Comparison of ENCODE assay signal across 20 cellular contexts in the genomic region with DNA sequence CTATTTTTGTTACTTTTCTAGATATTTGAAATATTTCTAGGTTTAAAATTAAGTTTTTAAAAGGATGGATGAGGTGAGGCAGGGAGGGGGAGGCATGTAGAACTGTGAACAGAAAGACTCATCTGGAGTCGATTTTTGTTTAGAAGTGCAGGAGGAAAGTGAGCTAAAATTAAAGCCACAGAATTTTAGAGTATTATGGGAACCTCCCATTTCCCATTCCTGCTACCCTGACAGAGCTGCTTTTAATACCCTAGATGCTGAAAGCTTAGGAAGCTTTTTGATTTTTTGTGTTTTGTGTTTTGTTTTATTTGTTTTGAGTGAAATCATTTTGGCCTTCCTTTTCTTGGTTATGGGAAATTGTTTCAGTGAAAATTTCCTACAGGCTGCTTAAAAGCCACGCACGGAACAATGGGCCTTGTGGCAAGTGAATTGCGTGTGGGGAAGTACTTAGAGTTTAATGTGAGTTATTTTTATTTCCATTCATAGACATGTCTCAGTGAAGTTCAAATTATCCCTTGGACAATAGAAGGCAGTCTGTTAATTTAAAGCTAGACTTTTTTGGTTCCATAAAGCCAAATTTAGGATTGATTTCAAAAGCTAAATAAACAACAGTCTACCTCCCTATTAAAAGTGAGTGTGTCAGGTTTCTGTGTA.
DNase-seq lines count a peak whose midpoint lies in the region; ATAC-seq, FAIRE-seq and TF ChIP-seq lines count a peak whose summit lies in the region.
"Had no signal": no experiment of that assay in that cellular context is flagged by ENCODE, and none has a peak within 500 bp of the region (broad histone marks: within the 10 kb centered on the region; RNA-seq: fewer than 3 reads in every experiment).

No MANE protein-coding gene starts in this region.

- H3K9me3 ChIP-seq in HUES6 (ENCODE audit: control insufficient read depth, insufficient read depth, low read depth, low read length) (no peaks in the 10 kb centered on the region), H1 (ENCODE audit: insufficient read depth in 2 of 2, low read depth in 1 of 2, low read length in 1 of 2) (no peaks in the 10 kb centered on the region), aorta (ENCODE audit: control insufficient read depth, low read length) (no peaks in the 10 kb centered on the region)
- H3K9me3 ChIP-seq: esophagus muscularis mucosa, sigmoid colon, thyroid gland had no signal

- no peaks in the 10 kb centered on the region; the same call in 1 of the 2 replicates for H3K23me2 ChIP-seq in H1 (ENCODE audit: low read depth, low read length)

- no peak overlapping the region for H2AK5ac ChIP-seq in H1 (ENCODE audit: low read depth, low read length)

- H4K5ac ChIP-seq in H1 (ENCODE audit: insufficient read length, low read depth, low read length) = no peak overlapping the region

- H3K23ac ChIP-seq in H1 (ENCODE audit: insufficient read length) = no peak overlapping the region

- H2BK20ac ChIP-seq in H1 (ENCODE audit: low read length) = no peak overlapping the region

- no peak overlapping the region for H2BK5ac ChIP-seq in H1 (ENCODE audit: low read depth, low read length)

- no peak overlapping the region for H3K4me3 Mint-ChIP-seq in stimulated activated naive CD8-positive, alpha-beta T cell treated with anti-CD3 and anti-CD28 coated beads, Interleukin-15, amount 100 ng/mL, for 72 hours
- H3K4me3 Mint-ChIP-seq: T-helper 17 cell had no signal

- H2BK120ac ChIP-seq in H1 (replicated peaks; ENCODE audit: low read depth, low read length) = no peak overlapping the region

- intact Hi-C loops in aorta (cut with DNase I) = no loop called here

- TF ChIP-seq CTCF in H1 (IDR thresholded peaks at IDR 0.05; ENCODE audit: control extremely low read depth in 1 of 3, insufficient read depth in 1 of 3, low read depth in 1 of 3, low read length in 3 of 3) = no peak

- no peak overlapping the region for H3K4me3 ChIP-seq in HUES6 (ENCODE audit: low read depth, low read length)
- no peak overlapping the region for H3K4me3 ChIP-seq in H1 (ENCODE audit: extremely low read depth in 1 of 4, insufficient read depth in 2 of 4, low read depth in 3 of 4, low read length in 4 of 4)
- no peak overlapping the region for H3K4me3 ChIP-seq in aorta (ENCODE audit: low read length in 2 of 2)
- H3K4me3 ChIP-seq: dorsolateral prefrontal cortex, esophagus muscularis mucosa, sigmoid colon, thyroid gland had no signal

- no peak for FAIRE-seq in H1 (lab: Jason Lieb, UNC)
- FAIRE-seq: HepG2 had no signal

- peak; percentile 72 for DNase-seq in DMS153 (lab: John Stamatoyannopoulos, UW)
- peak; percentile 54 for DNase-seq in NCI-H345 treated with DMSO at 0.1 percent for 48 hours (lab: John Stamatoyannopoulos, UW; ENCODE audit: unreplicated experiment)
- DNase-seq in H1 (ENCODE audit: low read depth in 1 of 2, low spot score in 2 of 2) = no peak
- no peak for DNase-seq in stimulated activated naive CD8-positive, alpha-beta T cell treated with anti-CD3 and anti-CD28 coated beads, Interleukin-15, amount 100 ng/mL, for 72 hours
- DNase-seq in aorta = no peak
- DNase-seq in NCI-H2196 treated with DMSO at 0.1 percent for 48 hours (lab: John Stamatoyannopoulos, UW; ENCODE audit: unreplicated experiment) = no peak
- no peak for DNase-seq in HPDE6-E6E7 (ENCODE audit: extremely low spot score)
- DNase-seq: activated CD4-positive, alpha-beta T cell treated with anti-CD3 and anti-CD28 coated beads for 4 hours; dorsolateral prefrontal cortex; hippocampal formation; MM.1S; sigmoid colon; T-helper 17 cell; thyroid gland had no signal

- no peak overlapping the region for H3K4me2 ChIP-seq in H1 (ENCODE audit: insufficient read depth in 1 of 2, low read depth in 2 of 2, low read length in 2 of 2)

- H3K27ac ChIP-seq in HUES6 (ENCODE audit: low read depth, low read length) (peak overlapping the region; percentile 22; the same call in 1 of the 2 replicates), H1 (ENCODE audit: low read depth, low read length) (no peak overlapping the region), aorta (ENCODE audit: low read depth in 1 of 2, low read length in 2 of 2) (no peak overlapping the region)
- H3K27ac ChIP-seq: C4-2B, esophagus muscularis mucosa, RWPE1, sigmoid colon had no signal

- CTCF ChIA-PET in H1 (lab: Charles Lee; ENCODE audit: partially characterized antibody) = interaction anchor here (0.9 kb wide), 1 partner anchor 9 kb away, joined by 7 read pairs; no protein-coding TSS in a partner anchor

- 0 out of 2 replicates have a peak overlapping the region, but pooled peaks have one; percentile 20 for H2AFZ ChIP-seq in H1 (ENCODE audit: low read length)

- no peak overlapping the region for H3K14ac ChIP-seq in H1 (ENCODE audit: insufficient read length)

- no peaks in the 10 kb centered on the region for H3K9me3 Mint-ChIP-seq in stimulated activated naive CD8-positive, alpha-beta T cell treated with anti-CD3 and anti-CD28 coated beads, Interleukin-15, amount 100 ng/mL, for 72 hours
- H3K9me3 Mint-ChIP-seq: activated naive CD4-positive, alpha-beta T cell treated with anti-CD3 and anti-CD28 coated beads, Interleukin-2, amount 50 U/mL, for 72 hours had no signal

- WGBS in H1 (ENCODE audit: extremely low coverage in 1 of 2, insufficient coverage in 1 of 2, insufficient read length in 1 of 2, insufficient replicate concordance in 2 of 2, low coverage in 1 of 2, low lambda C conversion rate in 2 of 2, missing lambda C conversion rate in 1 of 2), 2 experiments = 81% methylated on average over 4 of the region's 4 CpGs; no CpG with 5 or more reads in 1 of the 2 experiments
- WGBS in aorta, 2 donors = 76 to 77% methylated on average over 4 of the region's 4 CpGs

- H3K4me1 ChIP-seq in HUES6 (ENCODE audit: control insufficient read depth, insufficient read depth, low read length) (peaks cover 15% of the 10 kb centered on the region; the same call in 1 of the 2 replicates), H1 (replicated peaks in 1 of 4; ENCODE audit: control insufficient read depth in 3 of 4, insufficient read depth in 4 of 4, low read length in 3 of 4) (peaks cover 0 to 17% (median 2%) of the 10 kb centered on the region in 4 experiments; a peak in 1 of 7 replicates), aorta (ENCODE audit: control insufficient read depth in 1 of 2, insufficient read depth in 2 of 2, low read length in 2 of 2) (peaks cover 3 to 11% of the 10 kb centered on the region in 2 donors)

- no peaks in the 10 kb centered on the region for H3K79me1 ChIP-seq in H1 (ENCODE audit: low read depth, low read length)

- no peak overlapping the region for H2BK15ac ChIP-seq in H1 (ENCODE audit: low read length)

- TF ChIP-seq RAD21 in H1 (IDR thresholded peaks at IDR 0.05 in 1 of 2, conservative IDR thresholded peaks at IDR 0.05 in 1 of 2; ENCODE audit: low read depth in 2 of 2, low read length in 2 of 2) = no peak

- TF ChIP-seq EP300 in H1 (IDR thresholded peaks at IDR 0.05; ENCODE audit: borderline replicate concordance in 1 of 2, low read depth in 2 of 2, low read length in 2 of 2) = no peak

- no peak overlapping the region for H3K27ac Mint-ChIP-seq in stimulated activated naive CD8-positive, alpha-beta T cell treated with anti-CD3 and anti-CD28 coated beads, Interleukin-15, amount 100 ng/mL, for 72 hours
- H3K27ac Mint-ChIP-seq: activated naive CD4-positive, alpha-beta T cell treated with anti-CD3 and anti-CD28 coated beads, Interleukin-2, amount 50 U/mL, for 72 hours; T-helper 17 cell had no signal

- no peaks in the 10 kb centered on the region for H3K27me3 Mint-ChIP-seq in stimulated activated naive CD8-positive, alpha-beta T cell treated with anti-CD3 and anti-CD28 coated beads, Interleukin-15, amount 100 ng/mL, for 72 hours

- no peaks in the 10 kb centered on the region for H3K36me3 ChIP-seq in HUES6 (ENCODE audit: control insufficient read depth, insufficient read depth, low read length)
- H3K36me3 ChIP-seq in H1 (ENCODE audit: control insufficient read depth in 2 of 4, insufficient read depth in 4 of 4, low read length in 3 of 4) = no peaks in the 10 kb centered on the region
- H3K36me3 ChIP-seq in aorta (ENCODE audit: control insufficient read depth in 1 of 2, insufficient read depth in 2 of 2, low read length in 1 of 2) = no peaks in the 10 kb centered on the region
- H3K36me3 ChIP-seq: esophagus muscularis mucosa, sigmoid colon, thyroid gland had no signal

- H3K4me1 Mint-ChIP-seq in stimulated activated naive CD8-positive, alpha-beta T cell treated with anti-CD3 and anti-CD28 coated beads, Interleukin-15, amount 100 ng/mL, for 72 hours = no peaks in the 10 kb centered on the region

- TF ChIP-seq POLR2A in H1 (IDR thresholded peaks at IDR 0.05; ENCODE audit: control extremely low read depth in 1 of 2, low read depth in 2 of 2, low read length in 2 of 2) = no peak

- H3K4ac ChIP-seq in H1 (replicated peaks; ENCODE audit: insufficient read length, low read depth, low read length) = no peak overlapping the region

- H4K8ac ChIP-seq in H1 (ENCODE audit: extremely low read depth, insufficient read depth, low read length) = no peak overlapping the region

- H3K56ac ChIP-seq in H1 (replicated peaks; ENCODE audit: insufficient read length, low read depth, low read length) = no peak overlapping the region

- H4K20me1 ChIP-seq in H1 (replicated peaks in 1 of 2; ENCODE audit: control insufficient read depth in 1 of 2, insufficient read depth in 2 of 2, low read length in 2 of 2) = no peaks in the 10 kb centered on the region

- POLR2A ChIA-PET in H1 (lab: Charles Lee; ENCODE audit: partially characterized antibody) = no interaction called here

- no peak overlapping the region for H3K18ac ChIP-seq in H1 (ENCODE audit: extremely low read depth, low read length)

- H3K79me2 ChIP-seq in H1 (ENCODE audit: control insufficient read depth in 1 of 2, insufficient read depth in 2 of 2, low read length in 2 of 2) = no peaks in the 10 kb centered on the region

- H2BK12ac ChIP-seq in H1 (ENCODE audit: low read depth, low read length) = no peak overlapping the region

- no peak for ATAC-seq in stimulated activated naive CD8-positive, alpha-beta T cell treated with anti-CD3 and anti-CD28 coated beads, Interleukin-15, amount 100 ng/mL, for 72 hours
- no peak for ATAC-seq in aorta (ENCODE audit: low FRiP score)
- ATAC-seq: activated naive CD4-positive, alpha-beta T cell treated with anti-CD3 and anti-CD28 coated beads, Interleukin-2, amount 50 U/mL, for 72 hours; HepG2; T-helper 17 cell had no signal

- H3K9ac ChIP-seq in HUES6 (ENCODE audit: low read length) = no peak overlapping the region
- H3K9ac ChIP-seq in H1 (replicated peaks in 1 of 4; ENCODE audit: extremely low read depth in 1 of 4, low read depth in 3 of 4, low read length in 3 of 4) = no peak overlapping the region

- H4K91ac ChIP-seq in H1 (replicated peaks; ENCODE audit: insufficient read length, low read length) = no peak overlapping the region

- H3K27me3 ChIP-seq in HUES6 (ENCODE audit: control insufficient read depth, insufficient read depth, low read length) (no peaks in the 10 kb centered on the region), H1 (replicated peaks in 1 of 4; ENCODE audit: control insufficient read depth in 3 of 4, extremely low read depth in 1 of 4, insufficient read depth in 3 of 4, low read length in 3 of 4) (no peaks in the 10 kb centered on the region), aorta (ENCODE audit: control insufficient read depth in 1 of 2, insufficient read depth in 2 of 2, low read length in 1 of 2) (no peaks in the 10 kb centered on the region)
- H3K27me3 ChIP-seq: dorsolateral prefrontal cortex, esophagus muscularis mucosa, sigmoid colon, thyroid gland had no signal

Comparison
In these comparisons a context has a peak if more than half of its experiments do, and no peak if none do; other contexts are left out.
1. DNase-seq: peak in DMS153 (single experiment) and NCI-H345 treated with DMSO at 0.1 percent for 48 hours (single experiment); none in H1 (0 of 2), stimulated activated naive CD8-positive, alpha-beta T cell treated with anti-CD3 and anti-CD28 coated beads, Interleukin-15, amount 100 ng/mL, for 72 hours (0 of 2), aorta (0 of 2), NCI-H2196 treated with DMSO at 0.1 percent for 48 hours (single experiment) and HPDE6-E6E7 (single experiment).